Comparison of ENCODE assay signal across 22 cellular contexts in genomic region chr1:15962176-15962575, GRCh38. TPM values are rescaled to one million over a fixed set of nuclear protein-coding genes. Genes with fewer than 3 reads are reported as not detected.
DNase-seq lines count a peak whose midpoint lies in the region; ATAC-seq and TF ChIP-seq lines count a peak whose summit lies in the region.
"Had no signal": no experiment of that assay in that cellular context is flagged by ENCODE, and none has a peak within 500 bp of the region (broad histone marks: within the 10 kb centered on the region; RNA-seq: fewer than 3 reads in every experiment).

No MANE protein-coding gene starts in this region.

- 93 to 100% methylated on average over 3 to 6 of the region's 6 CpGs for WGBS in endodermal cell (ENCODE audit: insufficient coverage in 1 of 2, insufficient read length in 1 of 2), 2 experiments
- WGBS in SK-N-SH (ENCODE audit: low lambda C conversion rate), result 100% methylated on average over 6 of the region's 6 CpGs

- H3K9me3 ChIP-seq in endodermal cell (ENCODE audit: control insufficient read depth, low read length), result no peaks in the 10 kb centered on the region
- no peaks in the 10 kb centered on the region for H3K9me3 ChIP-seq in thoracic aorta
- H3K9me3 ChIP-seq in SK-N-SH, result no peaks in the 10 kb centered on the region
- H3K9me3 ChIP-seq: prostate gland had no signal

- peaks cover 98% of the 10 kb centered on the region for H3K79me2 ChIP-seq in SK-N-SH (ENCODE audit: insufficient read depth)

- ATAC-seq in thoracic aorta (ENCODE audit: insufficient number of reproducible peaks, low FRiP score, low read depth), result no peak
- ATAC-seq: esophagus mucosa, SK-N-SH treated with all-trans-retinoic acid at 6 μM for 48 hours had no signal

- no peaks in the 10 kb centered on the region for H3K4me1 ChIP-seq in endodermal cell (ENCODE audit: control insufficient read depth, insufficient read depth, low read length)
- H3K4me1 ChIP-seq in thoracic aorta (ENCODE audit: control insufficient read depth in 1 of 2, low read depth in 2 of 2), result peaks cover 28 to 68% of the 10 kb centered on the region in 2 donors
- H3K4me1 ChIP-seq in SK-N-SH (ENCODE audit: control insufficient read depth in 1 of 2, insufficient read depth in 2 of 2, low read depth in 1 of 2, low read length in 1 of 2), result peaks cover 23 to 52% of the 10 kb centered on the region in 2 experiments
- H3K4me1 ChIP-seq: prostate gland had no signal

- peaks cover 36% of the 10 kb centered on the region for H3F3A ChIP-seq in SK-N-SH (replicated peaks; ENCODE audit: insufficient read depth)

- no peak overlapping the region for H3K4me2 ChIP-seq in SK-N-SH

- H3K9me2 ChIP-seq in SK-N-SH, result no peaks in the 10 kb centered on the region

- no peaks in the 10 kb centered on the region for H3K27me3 Mint-ChIP-seq in activated naive CD4-positive, alpha-beta T cell treated with anti-CD3 and anti-CD28 coated beads for 36 hours (ENCODE audit: low read depth)
- H3K27me3 Mint-ChIP-seq in activated T-helper 1 cell treated with anti-CD3 and anti-CD28 coated beads, Interleukin-12 subunit alpha, Interleukin-12 subunit beta, Interleukin-2, Interleukin-4 antibody, amounts not matched to agents 30 ng/mL and 10 ng/mL and 1 ng/mL, durations not matched to agents 14 hours and 24 hours and 36 hours (ENCODE audit: insufficient read depth), result no peaks in the 10 kb centered on the region
- peaks cover 3% of the 10 kb centered on the region for H3K27me3 Mint-ChIP-seq in endodermal cell (ENCODE audit: insufficient read depth)

- H3K36me3 ChIP-seq in endodermal cell (ENCODE audit: control insufficient read depth, insufficient read depth, low read length), result peaks cover 3% of the 10 kb centered on the region
- H3K36me3 ChIP-seq in thoracic aorta, result no peaks in the 10 kb centered on the region
- peaks cover 4 to 5% of the 10 kb centered on the region in 2 experiments for H3K36me3 ChIP-seq in SK-N-SH (replicated peaks in 1 of 2; ENCODE audit: control insufficient read depth in 1 of 2, insufficient read depth in 2 of 2, low read length in 1 of 2)
- H3K36me3 ChIP-seq: prostate gland had no signal

- H2AFZ ChIP-seq in SK-N-SH (ENCODE audit: low read depth), result no peak overlapping the region

- no peak for TF ChIP-seq RAD21 in SK-N-SH (IDR thresholded peaks at IDR 0.05; ENCODE audit: low read length)

- DNase-seq in activated naive CD4-positive, alpha-beta T cell treated with anti-CD3 and anti-CD28 coated beads for 36 hours, result no peak
- no peak for DNase-seq in activated naive CD4-positive, alpha-beta T cell treated with Interleukin-2 at 50 U/mL for 16 hours
- no peak for DNase-seq in activated T-helper 1 cell treated with anti-CD3 and anti-CD28 coated beads, Interleukin-12 subunit alpha, Interleukin-12 subunit beta, Interleukin-2, Interleukin-4 antibody, amounts not matched to agents 30 ng/mL and 10 ng/mL and 1 ng/mL, durations not matched to agents 14 hours and 24 hours and 36 hours (ENCODE audit: low spot score)
- DNase-seq in endodermal cell, result no peak
- no peak for DNase-seq in thoracic aorta (ENCODE audit: low spot score)
- no peak for DNase-seq in NCI-H748 treated with DMSO at 0.1 percent for 48 hours (lab: John Stamatoyannopoulos, UW)
- DNase-seq in NK-92 treated with Interleukin-12 subunit alpha and Interleukin-12 subunit beta, amount 100 ng/mL, for 24 hours (lab: John Stamatoyannopoulos, UW), result no peak
- no peak for DNase-seq in SK-N-SH
- DNase-seq: activated CD4-positive, alpha-beta T cell treated with anti-CD3 and anti-CD28 coated beads for 48 hours; activated CD8-positive, alpha-beta memory T cell treated with anti-CD3 and anti-CD28 coated beads, Interleukin-2, amount 50 U/mL, for 48 hours; effector CD4-positive, alpha-beta T cell; KBM-7; MV-4-11; NCI-H187; NCI-H2227 treated with DMSO at 0.1 percent for 48 hours; stimulated activated CD4-positive, alpha-beta T cell treated with anti-CD3 and anti-CD28 coated beads, Interleukin-2, amount 100 ng/mL, for 48 hours; T1000 had no signal

- TF ChIP-seq CTCF in endodermal cell (conservative IDR thresholded peaks at IDR 0.05) (peak; percentile 30), thoracic aorta (IDR thresholded peaks at IDR 0.05) (no peak), SK-N-SH (IDR thresholded peaks at IDR 0.05) (no peak)

- no peaks in the 10 kb centered on the region for H3K27me3 ChIP-seq in endodermal cell (ENCODE audit: control insufficient read depth, insufficient read depth, low read length, poor library complexity, severe bottlenecking)
- H3K27me3 ChIP-seq in thoracic aorta (replicated peaks; ENCODE audit: insufficient read depth), result no peaks in the 10 kb centered on the region
- no peaks in the 10 kb centered on the region for H3K27me3 ChIP-seq in SK-N-SH (ENCODE audit: insufficient read depth)

- intact Hi-C loops in activated naive CD4-positive, alpha-beta T cell treated with anti-CD3 and anti-CD28 coated beads for 36 hours (cut with micrococcal nuclease), result loop anchor here (10.0 kb wide), 2 partner anchors 547 to 943 kb away; no protein-coding TSS in a partner anchor
- intact Hi-C loops in activated T-helper 1 cell treated with anti-CD3 and anti-CD28 coated beads, Interleukin-12 subunit alpha, Interleukin-12 subunit beta, Interleukin-2, Interleukin-4 antibody, amounts not matched to agents 30 ng/mL and 10 ng/mL and 1 ng/mL, durations not matched to agents 14 hours and 24 hours and 36 hours (cut with micrococcal nuclease), result no loop called here

- H3K4me3 Mint-ChIP-seq in activated naive CD4-positive, alpha-beta T cell treated with anti-CD3 and anti-CD28 coated beads for 36 hours, result no peak overlapping the region
- no peak overlapping the region for H3K4me3 Mint-ChIP-seq in activated T-helper 1 cell treated with anti-CD3 and anti-CD28 coated beads, Interleukin-12 subunit alpha, Interleukin-12 subunit beta, Interleukin-2, Interleukin-4 antibody, amounts not matched to agents 30 ng/mL and 10 ng/mL and 1 ng/mL, durations not matched to agents 14 hours and 24 hours and 36 hours
- no peak overlapping the region for H3K4me3 Mint-ChIP-seq in endodermal cell
- H3K4me3 Mint-ChIP-seq: neural crest cell had no signal

- H3K4me3 ChIP-seq in endodermal cell (ENCODE audit: low read length), result no peak overlapping the region
- no peak overlapping the region for H3K4me3 ChIP-seq in thoracic aorta
- H3K4me3 ChIP-seq in SK-N-SH (ENCODE audit: low read depth in 2 of 2, low read length in 1 of 2), result no peak overlapping the region
- H3K4me3 ChIP-seq: prostate gland had no signal

- no peak for TF ChIP-seq EP300 in SK-N-SH (IDR thresholded peaks at IDR 0.05; ENCODE audit: borderline replicate concordance in 1 of 2, low read depth in 1 of 2, low read length in 1 of 2)

- H3K27ac ChIP-seq in endodermal cell (ENCODE audit: low read depth, low read length) (no peak overlapping the region), thoracic aorta (peak overlapping the region; percentile 30 to 45), SK-N-SH (ENCODE audit: low read depth in 2 of 2, low read length in 1 of 2) (no peak overlapping the region)
- H3K27ac ChIP-seq: prostate gland had no signal

- CTCF ChIA-PET in activated naive CD4-positive, alpha-beta T cell treated with anti-CD3 and anti-CD28 coated beads for 36 hours (lab: Charles Lee), result no interaction called here
- CTCF ChIA-PET in SK-N-SH (lab: Yijun Ruan, JAX), result interaction anchor here (0.9 to 1.1 kb wide), 3 partner anchors 10 to 112 kb away, joined by 3 read pairs; no protein-coding TSS in a partner anchor

- H3K36me3 Mint-ChIP-seq in activated naive CD4-positive, alpha-beta T cell treated with anti-CD3 and anti-CD28 coated beads for 36 hours (ENCODE audit: low read depth), result peaks cover 6% of the 10 kb centered on the region
- peaks cover 36% of the 10 kb centered on the region for H3K36me3 Mint-ChIP-seq in activated T-helper 1 cell treated with anti-CD3 and anti-CD28 coated beads, Interleukin-12 subunit alpha, Interleukin-12 subunit beta, Interleukin-2, Interleukin-4 antibody, amounts not matched to agents 30 ng/mL and 10 ng/mL and 1 ng/mL, durations not matched to agents 14 hours and 24 hours and 36 hours (ENCODE audit: low read depth)
- peaks cover 20% of the 10 kb centered on the region for H3K36me3 Mint-ChIP-seq in endodermal cell (ENCODE audit: low read depth)

- H3K27ac Mint-ChIP-seq in activated naive CD4-positive, alpha-beta T cell treated with anti-CD3 and anti-CD28 coated beads for 36 hours, result peak overlapping the region; percentile 31
- H3K27ac Mint-ChIP-seq in activated T-helper 1 cell treated with anti-CD3 and anti-CD28 coated beads, Interleukin-12 subunit alpha, Interleukin-12 subunit beta, Interleukin-2, Interleukin-4 antibody, amounts not matched to agents 30 ng/mL and 10 ng/mL and 1 ng/mL, durations not matched to agents 14 hours and 24 hours and 36 hours, result peak overlapping the region; percentile 37
- H3K27ac Mint-ChIP-seq in endodermal cell, result no peak overlapping the region

- peaks cover 12% of the 10 kb centered on the region; the same call in 1 of the 2 replicates for H4K20me1 ChIP-seq in SK-N-SH (ENCODE audit: insufficient read depth)

- H3K9ac ChIP-seq in endodermal cell (ENCODE audit: extremely low read depth, low read length, poor library complexity, severe bottlenecking) (no peak overlapping the region), SK-N-SH (no peak overlapping the region)

- H3K4me1 Mint-ChIP-seq in activated naive CD4-positive, alpha-beta T cell treated with anti-CD3 and anti-CD28 coated beads for 36 hours (ENCODE audit: low read depth), result peaks cover 94% of the 10 kb centered on the region
- peaks cover 86% of the 10 kb centered on the region for H3K4me1 Mint-ChIP-seq in activated T-helper 1 cell treated with anti-CD3 and anti-CD28 coated beads, Interleukin-12 subunit alpha, Interleukin-12 subunit beta, Interleukin-2, Interleukin-4 antibody, amounts not matched to agents 30 ng/mL and 10 ng/mL and 1 ng/mL, durations not matched to agents 14 hours and 24 hours and 36 hours (ENCODE audit: low read depth)
- H3K4me1 Mint-ChIP-seq in endodermal cell, result peaks cover 43% of the 10 kb centered on the region

- no peaks in the 10 kb centered on the region for H3K9me3 Mint-ChIP-seq in activated naive CD4-positive, alpha-beta T cell treated with anti-CD3 and anti-CD28 coated beads for 36 hours
- no peaks in the 10 kb centered on the region for H3K9me3 Mint-ChIP-seq in activated T-helper 1 cell treated with anti-CD3 and anti-CD28 coated beads, Interleukin-12 subunit alpha, Interleukin-12 subunit beta, Interleukin-2, Interleukin-4 antibody, amounts not matched to agents 30 ng/mL and 10 ng/mL and 1 ng/mL, durations not matched to agents 14 hours and 24 hours and 36 hours
- no peaks in the 10 kb centered on the region for H3K9me3 Mint-ChIP-seq in endodermal cell
- H3K9me3 Mint-ChIP-seq: neural crest cell had no signal

- POLR2A ChIA-PET in SK-N-SH (lab: Yijun Ruan, JAX), result no interaction called here

RNA-seq across cellular contexts. Expression of gene ZBTB17, which starts 13.7 kb away (rescaled TPM):
- 10 to 100 TPM; 34.8 to 37.5 TPM for total RNA-seq in activated naive CD4-positive, alpha-beta T cell treated with anti-CD3 and anti-CD28 coated beads for 36 hours
- total RNA-seq in activated T-helper 1 cell treated with anti-CD3 and anti-CD28 coated beads, Interleukin-12 subunit alpha, Interleukin-12 subunit beta, Interleukin-2, Interleukin-4 antibody, amounts not matched to agents 30 ng/mL and 10 ng/mL and 1 ng/mL, durations not matched to agents 14 hours and 24 hours and 36 hours, result 62.6 and 68.8 TPM in 2 replicates
- 10 to 100 TPM; 28.0 to 31.7 TPM for total RNA-seq in endodermal cell
- 35.1 TPM for polyA plus RNA-seq in endodermal cell (2013, experiment 1 of 2)
- 32.6 TPM for polyA plus RNA-seq in endodermal cell (2013, experiment 2 of 2)
- 10 to 100 TPM; 42.9 to 46.5 TPM for total RNA-seq in thoracic aorta
- polyA plus RNA-seq in SK-N-SH (2012; rRNA removed), result 54.1 and 56.4 TPM in 2 replicates
- polyA plus RNA-seq in SK-N-SH (2012; cell fraction: cytosol; rRNA removed), result 13.7 and 23.4 TPM in 2 replicates
- 205 and 268 TPM in 2 replicates for polyA plus RNA-seq in SK-N-SH (2012; cell fraction: nucleus; rRNA removed)

RNA-seq across cellular contexts. Expression of gene SRARP, which starts 41.9 kb away (rescaled TPM):
- total RNA-seq in activated naive CD4-positive, alpha-beta T cell treated with anti-CD3 and anti-CD28 coated beads for 36 hours, result not detected
- not detected in 2 replicates for total RNA-seq in activated T-helper 1 cell treated with anti-CD3 and anti-CD28 coated beads, Interleukin-12 subunit alpha, Interleukin-12 subunit beta, Interleukin-2, Interleukin-4 antibody, amounts not matched to agents 30 ng/mL and 10 ng/mL and 1 ng/mL, durations not matched to agents 14 hours and 24 hours and 36 hours
- 1 to 10 TPM in 1 of 2 donors, under 1 TPM in 1; 0.97 to 1.3 TPM for total RNA-seq in endodermal cell
- 0.18 TPM for polyA plus RNA-seq in endodermal cell (2013, experiment 1 of 2)
- 0.12 TPM for polyA plus RNA-seq in endodermal cell (2013, experiment 2 of 2)
- not detected for total RNA-seq in thoracic aorta
- not detected in 2 replicates for polyA plus RNA-seq in SK-N-SH (2012; rRNA removed)
- polyA plus RNA-seq in SK-N-SH (2012; cell fraction: cytosol; rRNA removed), result not detected in 2 replicates
- not detected in 2 replicates for polyA plus RNA-seq in SK-N-SH (2012; cell fraction: nucleus; rRNA removed)
- total RNA-seq: cardiac septum, esophagus mucosa, neural crest cell had no signal

RNA-seq across cellular contexts. Expression of gene HSPB7, which starts 55.7 kb away (rescaled TPM):
- not detected for total RNA-seq in activated naive CD4-positive, alpha-beta T cell treated with anti-CD3 and anti-CD28 coated beads for 36 hours
- not detected in 2 replicates for total RNA-seq in activated T-helper 1 cell treated with anti-CD3 and anti-CD28 coated beads, Interleukin-12 subunit alpha, Interleukin-12 subunit beta, Interleukin-2, Interleukin-4 antibody, amounts not matched to agents 30 ng/mL and 10 ng/mL and 1 ng/mL, durations not matched to agents 14 hours and 24 hours and 36 hours
- total RNA-seq in endodermal cell, result under 1 TPM in 1 of 2 donors, not detected in 1; 0.15 TPM
- 0.18 TPM for polyA plus RNA-seq in endodermal cell (2013, experiment 1 of 2)
- not detected for polyA plus RNA-seq in endodermal cell (2013, experiment 2 of 2)
- 100 to 1,000 TPM; 223 to 430 TPM for total RNA-seq in thoracic aorta
- polyA plus RNA-seq in SK-N-SH (2012; rRNA removed), result 0.05 and 0.23 TPM in 2 replicates
- polyA plus RNA-seq in SK-N-SH (2012; cell fraction: cytosol; rRNA removed), result 0.03 and 0.08 TPM in 2 replicates
- polyA plus RNA-seq in SK-N-SH (2012; cell fraction: nucleus; rRNA removed), result 0.06 and 0.11 TPM in 2 replicates
- total RNA-seq: neural crest cell had no signal

RNA-seq across cellular contexts. Expression of gene CLCNKA, which starts 59.7 kb away (rescaled TPM):
- not detected for total RNA-seq in activated naive CD4-positive, alpha-beta T cell treated with anti-CD3 and anti-CD28 coated beads for 36 hours
- total RNA-seq in activated T-helper 1 cell treated with anti-CD3 and anti-CD28 coated beads, Interleukin-12 subunit alpha, Interleukin-12 subunit beta, Interleukin-2, Interleukin-4 antibody, amounts not matched to agents 30 ng/mL and 10 ng/mL and 1 ng/mL, durations not matched to agents 14 hours and 24 hours and 36 hours, result not detected in 2 replicates
- total RNA-seq in endodermal cell (1 to 10 TPM; 3.2 to 3.5 TPM), thoracic aorta (1 to 10 TPM in 1 of 2 donors, not detected in 1; 4.7 TPM)
- 0.18 TPM for polyA plus RNA-seq in endodermal cell (2013, experiment 1 of 2)
- 0.37 TPM for polyA plus RNA-seq in endodermal cell (2013, experiment 2 of 2)
- 0.03 TPM in 2 replicates for polyA plus RNA-seq in SK-N-SH (2012; rRNA removed)
- polyA plus RNA-seq in SK-N-SH (2012; cell fraction: cytosol; rRNA removed), result 0.01 TPM in 1 of 2 replicates, not detected in the other
- 0.24 and 0.46 TPM in 2 replicates for polyA plus RNA-seq in SK-N-SH (2012; cell fraction: nucleus; rRNA removed)
- total RNA-seq: neural crest cell had no signal

Comparison
In these comparisons a context has a peak if more than half of its experiments do, and no peak if none do; other contexts are left out.
1. H3K27ac ChIP-seq: peak in thoracic aorta (2 of 2); none in endodermal cell (single experiment) and SK-N-SH (0 of 2).
2. RNA of gene HSPB7, which starts 55.7 kb away (total RNA-seq): 223 to 430 TPM in thoracic aorta; 0.15 TPM in endodermal cell, not detected in activated naive CD4-positive, alpha-beta T cell treated with anti-CD3 and anti-CD28 coated beads for 36 hours and not detected in activated T-helper 1 cell treated with anti-CD3 and anti-CD28 coated beads, Interleukin-12 subunit alpha, Interleukin-12 subunit beta, Interleukin-2, Interleukin-4 antibody, amounts not matched to agents 30 ng/mL and 10 ng/mL and 1 ng/mL, durations not matched to agents 14 hours and 24 hours and 36 hours; every median in the first group is over 100 times any median in the second.